Comparison of ENCODE assay signal across 10 cellular contexts in the genomic region with DNA sequence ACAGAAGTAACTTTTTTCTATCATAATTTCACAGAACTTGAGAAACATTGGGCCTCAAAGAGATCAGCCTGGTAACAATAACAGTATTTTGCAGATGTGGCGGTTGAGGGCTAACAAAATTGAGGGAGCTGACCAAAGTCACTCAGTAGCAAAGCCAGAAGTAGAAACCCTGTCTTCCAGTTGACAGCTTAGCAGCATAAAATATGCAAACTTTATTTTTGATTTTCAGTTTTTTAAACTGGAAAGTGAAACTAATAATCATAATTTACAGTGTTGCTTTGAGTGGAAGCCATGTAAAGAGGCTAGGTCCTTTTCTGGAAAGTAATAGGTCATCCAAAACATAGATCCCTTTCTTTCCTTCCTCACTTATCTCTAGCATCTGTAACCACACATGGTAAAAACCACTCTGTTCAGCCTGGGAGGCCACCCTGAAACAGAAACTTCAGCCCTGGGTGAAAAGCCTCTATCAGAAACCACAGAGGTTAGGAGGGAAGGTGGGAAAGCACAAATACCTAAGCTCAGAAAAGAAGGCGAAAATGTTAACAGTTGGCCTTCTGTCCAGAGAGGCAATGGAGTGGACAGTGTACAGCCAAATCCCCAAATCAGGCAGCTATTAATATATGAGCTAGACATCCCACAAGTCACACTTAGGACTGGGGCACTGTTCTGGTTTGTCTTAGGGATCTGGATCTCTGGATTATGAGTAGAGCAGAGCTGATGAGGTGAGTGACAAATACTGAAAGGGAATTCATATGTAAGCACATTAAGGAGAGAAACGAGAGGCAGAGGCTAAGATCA.
DNase-seq lines count a peak whose midpoint lies in the region; ATAC-seq, FAIRE-seq and TF ChIP-seq lines count a peak whose summit lies in the region.
"Had no signal": no experiment of that assay in that cellular context is flagged by ENCODE, and none has a peak within 500 bp of the region (broad histone marks: within the 10 kb centered on the region; RNA-seq: fewer than 3 reads in every experiment).

No MANE protein-coding gene starts in this region.

- TF ChIP-seq CTCF in adrenal gland (IDR thresholded peaks at IDR 0.05): no peak

- H3K4me3 ChIP-seq in adrenal gland: no peak overlapping the region

- no peaks in the 10 kb centered on the region for H3K36me3 ChIP-seq in adrenal gland (replicated peaks in 1 of 2)

- peak; percentile 2 for DNase-seq in GM12892 (ENCODE audit: insufficient read length)
- DNase-seq in cerebellum (ENCODE audit: low spot score): peak; percentile 14
- no peak for DNase-seq in adrenal gland
- DNase-seq in GDM1 (lab: John Stamatoyannopoulos, UW): no peak
- DNase-seq in HPDE6-E6E7 (ENCODE audit: extremely low spot score): no peak
- no peak for DNase-seq in NCI-H82 treated with DMSO at 0.1 percent for 48 hours (lab: John Stamatoyannopoulos, UW; ENCODE audit: unreplicated experiment)
- DNase-seq: activated B cell treated with CpG ODN at 0.5 μM for 24 hours, NCI-H1436 treated with DMSO at 0.1 percent for 48 hours had no signal

- no peaks in the 10 kb centered on the region for H3K9me3 ChIP-seq in adrenal gland (replicated peaks in 1 of 3)

- FAIRE-seq in GM12892 (lab: Jason Lieb, UNC): peak; percentile 81

- no peaks in the 10 kb centered on the region for H3K4me1 ChIP-seq in adrenal gland (replicated peaks in 1 of 2)

- TF ChIP-seq POLR2A in GM12892 (IDR thresholded peaks at IDR 0.05; ENCODE audit: low read depth, low read length): no peak
- no peak for TF ChIP-seq POLR2A in adrenal gland (IDR thresholded peaks at IDR 0.05)

- no peak overlapping the region for H3K27ac ChIP-seq in adrenal gland

- intact Hi-C loops in adrenal gland (cut with DNase I): no loop called here

- ATAC-seq in GM21526 (IDR thresholded peaks at IDR 0.05; ENCODE audit: low FRiP score, unreplicated experiment) (peak; percentile 96), HG03354 (IDR thresholded peaks at IDR 0.05; ENCODE audit: poor library complexity, severe bottlenecking, unreplicated experiment) (peak; percentile 89)

- no peaks in the 10 kb centered on the region for H3K27me3 ChIP-seq in adrenal gland

- WGBS in adrenal gland, 4 donors: 56 to 62% (median 56%) methylated on average over 3 of the region's 3 CpGs

Comparison
In these comparisons a context has a peak if more than half of its experiments do, and no peak if none do; other contexts are left out.
1. DNase-seq: peak in GM12892 (single experiment) and cerebellum (single experiment); none in adrenal gland (0 of 7), GDM1 (single experiment), HPDE6-E6E7 (single experiment) and NCI-H82 treated with DMSO at 0.1 percent for 48 hours (single experiment).